Comparison of ENCODE assay signal across 13 cellular contexts in genomic region chr5:57327934-57328333, GRCh38.
DNase-seq lines count a peak whose midpoint lies in the region; ATAC-seq and TF ChIP-seq lines count a peak whose summit lies in the region.
"Had no signal": no experiment of that assay in that cellular context is flagged by ENCODE, and none has a peak within 500 bp of the region (broad histone marks: within the 10 kb centered on the region; RNA-seq: fewer than 3 reads in every experiment).

No MANE protein-coding gene starts in this region.

- H3K4me1 ChIP-seq in PC-3 (ENCODE audit: insufficient read depth, low read length): peaks cover 13% of the 10 kb centered on the region

- no peaks in the 10 kb centered on the region for H3K79me2 ChIP-seq in PC-3 (ENCODE audit: low read length)

- no peaks in the 10 kb centered on the region for H4K20me1 ChIP-seq in PC-3 (ENCODE audit: low read length)

- H3K9me3 ChIP-seq in PC-3 (ENCODE audit: low read length): no peaks in the 10 kb centered on the region
- H3K9me3 ChIP-seq: tibial artery had no signal

- no peak overlapping the region for H3K4me3 ChIP-seq in PC-3 (ENCODE audit: low read length)
- H3K4me3 ChIP-seq: tibial artery had no signal

- no peak overlapping the region for H3K4me2 ChIP-seq in PC-3 (ENCODE audit: low read length)

- H3F3A ChIP-seq in PC-3 (ENCODE audit: low read length, unreplicated experiment): no peaks in the 10 kb centered on the region

- TF ChIP-seq CTCF in PC-3 (conservative IDR thresholded peaks at IDR 0.05; ENCODE audit: low read depth, low read length): no peak

- H3K27me3 ChIP-seq in PC-3 (ENCODE audit: low read length): no peaks in the 10 kb centered on the region
- H3K27me3 ChIP-seq: tibial artery had no signal

- POLR2A ChIA-PET in PC-3 (lab: Charles Lee; ENCODE audit: unreplicated experiment): interaction anchor here (0.6 kb wide), 1 partner anchor 103 kb away, joined by 4 read pairs; no protein-coding TSS in a partner anchor

- H3K27ac ChIP-seq in PC-3 (ENCODE audit: low read length) (peak overlapping the region; percentile 22; the same call in 1 of the 2 replicates), epithelial cell of prostate (peak overlapping the region; percentile 64)
- H3K27ac ChIP-seq: 22Rv1, tibial artery had no signal

- CTCF ChIA-PET in PC-3 (lab: Charles Lee): no interaction called here

- H2AFZ ChIP-seq in PC-3 (ENCODE audit: low read length): no peak overlapping the region

- intact Hi-C loops in PC-3 (cut with micrococcal nuclease) (no loop called here), sciatic nerve (cut with DNase I) (no loop called here)

- no TSS peak for BruUV-seq in PC-3 (replicated peaks; lab: Mats Ljungman, UMichigan)

- ATAC-seq in PC-3 (peak; percentile 86), sciatic nerve (no peak), GM18519 (IDR thresholded peaks at IDR 0.05; ENCODE audit: low FRiP score, unreplicated experiment) (no peak)
- ATAC-seq: natural killer cell had no signal

- peak; percentile 22 for DNase-seq in NK-92 treated with Interleukin-12 subunit alpha and Interleukin-12 subunit beta, amount 100 ng/mL, for 24 hours (lab: John Stamatoyannopoulos, UW)
- no peak for DNase-seq in NK-92 (lab: John Stamatoyannopoulos, UW; ENCODE audit: unreplicated experiment)
- DNase-seq in PC-3: peak; percentile 82
- peak; percentile 92 for DNase-seq in epithelial cell of prostate (ENCODE audit: low read depth, low spot score)
- peak; percentile 70 for DNase-seq in renal cortical epithelial cell (ENCODE audit: low read depth)
- no peak for DNase-seq in NCI-H2196 (lab: John Stamatoyannopoulos, UW; ENCODE audit: unreplicated experiment)
- DNase-seq in sciatic nerve (ENCODE audit: low spot score): no peak
- DNase-seq: activated naive CD8-positive, alpha-beta T cell treated with anti-CD3 and anti-CD28 coated beads, Interleukin-2, amount 10 ng/mL, durations not matched to agents 7 days and 5 days; kidney; natural killer cell; tibial artery had no signal

- no peaks in the 10 kb centered on the region for H3K9me2 ChIP-seq in PC-3 (replicated peaks; ENCODE audit: low read length)

- H3K36me3 ChIP-seq in PC-3 (ENCODE audit: low read depth, low read length): no peaks in the 10 kb centered on the region
- H3K36me3 ChIP-seq: tibial artery had no signal

- no peak overlapping the region for H3K9ac ChIP-seq in PC-3 (ENCODE audit: low read length)

Comparison
In these comparisons a context has a peak if more than half of its experiments do, and no peak if none do; other contexts are left out.
1. DNase-seq: peak in NK-92 treated with Interleukin-12 subunit alpha and Interleukin-12 subunit beta, amount 100 ng/mL, for 24 hours (single experiment), PC-3 (single experiment), epithelial cell of prostate (single experiment) and renal cortical epithelial cell (single experiment); none in NK-92 (single experiment), NCI-H2196 (single experiment) and sciatic nerve (single experiment).